20 cellular contexts compared by ENCODE assay signal in the genomic region with DNA sequence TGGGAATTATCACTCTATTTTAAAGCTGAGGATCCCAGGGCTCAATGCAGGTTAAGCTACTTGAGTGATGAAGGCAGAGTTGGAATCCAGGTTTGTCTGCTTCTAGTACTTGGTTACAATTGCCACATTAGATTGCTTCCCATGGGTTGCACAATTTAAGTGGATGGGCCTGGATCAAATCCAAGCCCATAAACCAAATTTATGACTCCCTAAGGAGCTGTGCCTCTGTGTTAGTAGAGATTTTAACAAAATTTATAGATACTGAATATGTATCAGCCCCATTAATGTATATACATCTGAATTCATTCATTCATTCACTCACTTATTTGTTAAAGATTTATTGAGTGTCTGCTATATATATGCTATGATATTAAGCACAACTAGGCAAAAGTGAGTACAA.
DNase-seq lines count a peak whose midpoint lies in the region; ATAC-seq and TF ChIP-seq lines count a peak whose summit lies in the region.
"Had no signal": no experiment of that assay in that cellular context is flagged by ENCODE, and none has a peak within 500 bp of the region (broad histone marks: within the 10 kb centered on the region; RNA-seq: fewer than 3 reads in every experiment).

No MANE protein-coding gene starts in this region.

- H3K9me3 ChIP-seq in SK-N-MC (ENCODE audit: low read depth, low read length), result no peaks in the 10 kb centered on the region
- H3K9me3 ChIP-seq in osteoblast (ENCODE audit: low read depth, low read length), result no peaks in the 10 kb centered on the region
- H3K9me3 ChIP-seq: heart right ventricle, neutrophil, right lobe of liver, testis had no signal

- H3K4me2 ChIP-seq in osteoblast (ENCODE audit: insufficient read depth, low read length), result peak overlapping the region; percentile 6

- H3K4me3 ChIP-seq in SK-N-MC, result no peak overlapping the region
- H3K4me3 ChIP-seq in osteoblast (ENCODE audit: insufficient read depth, low read length), result no peak overlapping the region
- H3K4me3 ChIP-seq: coronary artery, heart right ventricle, right lobe of liver, testis had no signal

- H3K36me3 ChIP-seq in SK-N-MC (ENCODE audit: insufficient read depth, low read length) (no peaks in the 10 kb centered on the region), osteoblast (ENCODE audit: insufficient read depth, low read length) (no peaks in the 10 kb centered on the region)
- H3K36me3 ChIP-seq: heart right ventricle, neutrophil, right lobe of liver had no signal

- no peaks in the 10 kb centered on the region for H4K20me1 ChIP-seq in osteoblast (ENCODE audit: insufficient read depth, low read length)

- no peaks in the 10 kb centered on the region for H3K79me2 ChIP-seq in osteoblast (ENCODE audit: insufficient read depth, low read length)

- no peaks in the 10 kb centered on the region for H3K27me3 ChIP-seq in osteoblast (ENCODE audit: insufficient read depth, low read length)
- H3K27me3 ChIP-seq: heart right ventricle, neutrophil, right lobe of liver, testis had no signal

- TF ChIP-seq CTCF in osteoblast (IDR thresholded peaks at IDR 0.05; ENCODE audit: extremely low read depth, low read depth, low read length), result no peak
- no peak for TF ChIP-seq CTCF in GM20000 (IDR thresholded peaks at IDR 0.05; ENCODE audit: extremely low read depth, missing control alignments)

- no peak overlapping the region for H3K9ac ChIP-seq in SK-N-MC (ENCODE audit: insufficient read length)

- H2AFZ ChIP-seq in osteoblast (ENCODE audit: low read length), result no peak overlapping the region

- DNase-seq in DMS153 (lab: John Stamatoyannopoulos, UW), result peak; percentile 72
- DNase-seq in NCI-H1048 (lab: John Stamatoyannopoulos, UW), result peak; percentile 18
- peak; percentile 84 for DNase-seq in SK-N-MC (ENCODE audit: low read depth, low spot score)
- no peak for DNase-seq in osteoblast (ENCODE audit: insufficient read length, low spot score, missing footprints)
- no peak for DNase-seq in GM20000 (ENCODE audit: low spot score)
- DNase-seq in SKM-1 treated with dmso at 0.1 percent for 144 hours (lab: John Stamatoyannopoulos, UW; ENCODE audit: unreplicated experiment), result no peak
- DNase-seq: activated naive CD4-positive, alpha-beta T cell treated with anti-CD3 and anti-CD28 coated beads, Interleukin-2, amount 10 ng/mL, durations not matched to agents 7 days and 5 days; heart right ventricle; islet precursor cell; midbrain; NCI-H510A treated with DMSO at 0.1 percent for 48 hours; right lobe of liver; stimulated activated CD4-positive, alpha-beta T cell treated with anti-CD3 and anti-CD28 coated beads, Interleukin-4, amount 100 ng/mL, for 1 hour; stimulated activated CD8-positive, alpha-beta memory T cell treated with anti-CD3 and anti-CD28 coated beads, Interleukin-4, amount 100 ng/mL, for 48 hours; testis had no signal

- no peak overlapping the region for H3K27ac ChIP-seq in SK-N-MC
- H3K27ac ChIP-seq in osteoblast (ENCODE audit: low read depth, low read length), result no peak overlapping the region
- H3K27ac ChIP-seq: coronary artery, epithelial cell of prostate, heart right ventricle, neutrophil, right lobe of liver, testis had no signal

- ATAC-seq in HG02642 (IDR thresholded peaks at IDR 0.05; ENCODE audit: poor library complexity, unreplicated experiment), result no peak
- ATAC-seq: heart right ventricle, Panc1, right lobe of liver had no signal

- H3K4me1 ChIP-seq in osteoblast (ENCODE audit: insufficient read depth, low read length), result peaks cover 13% of the 10 kb centered on the region
- H3K4me1 ChIP-seq: heart right ventricle, right lobe of liver, testis had no signal

Comparison
In these comparisons a context has a peak if more than half of its experiments do, and no peak if none do; other contexts are left out.
1. DNase-seq: peak in DMS153 (single experiment), NCI-H1048 (single experiment) and SK-N-MC (single experiment); none in osteoblast (single experiment), GM20000 (single experiment) and SKM-1 treated with dmso at 0.1 percent for 144 hours (single experiment).